28 cellular contexts compared by ENCODE assay signal in genomic region chr16:70586731-70587130, GRCh38. TPM values are rescaled to one million over a fixed set of nuclear protein-coding genes. Genes with fewer than 3 reads are reported as not detected.
A peak's percentile ranks its signal among the peaks of the same experiment; 100 is the strongest.
DNase-seq lines count a peak whose midpoint lies in the region; ATAC-seq, FAIRE-seq and TF ChIP-seq lines count a peak whose summit lies in the region.
"Had no signal": no experiment of that assay in that cellular context is flagged by ENCODE, and none has a peak within 500 bp of the region (broad histone marks: within the 10 kb centered on the region; RNA-seq: fewer than 3 reads in every experiment).

No MANE protein-coding gene starts in this region.

- BruUV-seq in HepG2 (replicated peaks; lab: Mats Ljungman, UMichigan), result no TSS peak

- 36% methylated on average over 2 of the region's 9 CpGs for WGBS in HepG2 (ENCODE audit: low lambda C conversion rate)
- 100% methylated on average over 1 of the region's 9 CpGs for WGBS in right lobe of liver (ENCODE audit: insufficient coverage, low coverage, low lambda C conversion rate, missing lambda C conversion rate)
- no CpG with 5 or more reads among the region's 9 CpGs for WGBS in neuronal stem cell (ENCODE audit: extremely low coverage in 2 of 2, insufficient read length in 2 of 2, insufficient replicate concordance in 1 of 2), 2 donors

- TF ChIP-seq RAD21 in HepG2 (CRISPR knock-in tag; IDR thresholded peaks at IDR 0.05), result no peak

- H4K91ac ChIP-seq in neuronal stem cell (ENCODE audit: low read depth, low read length, poor library complexity), result no peak overlapping the region

- in situ Hi-C loops in HepG2 (cut with HindIII; ENCODE audit: extremely low pct_ligation_motif_present, low pct_unique_long_range_greater_than_20kb), result no loop called here

- no peak overlapping the region for H3K9ac ChIP-seq in HepG2 (ENCODE audit: insufficient read depth, low read depth, low read length)
- no peak overlapping the region for H3K9ac ChIP-seq in neuronal stem cell (ENCODE audit: low read depth, low read length, poor library complexity)
- H3K9ac ChIP-seq: BLaER1 had no signal

- H3K18ac ChIP-seq in neuronal stem cell (ENCODE audit: low read length), result peak overlapping the region; percentile 17

- no peak overlapping the region for H2AFZ ChIP-seq in HepG2 (ENCODE audit: low read length)
- no peak overlapping the region for H2AFZ ChIP-seq in neuronal stem cell (ENCODE audit: low read length)

- DNase-seq in HepG2 (ENCODE audit: low spot score) (no peak), right lobe of liver (no peak), neuronal stem cell (ENCODE audit: low spot score) (no peak)
- DNase-seq in activated CD8-positive, alpha-beta memory T cell treated with anti-CD3 and anti-CD28 coated beads for 24 hours, result no peak
- DNase-seq: 8988T; ACHN; BE2C; C1 segment of cervical spinal cord; CD4-positive, alpha-beta memory T cell; CD4-positive, CD25-positive, alpha-beta regulatory T cell; CD8-positive, alpha-beta memory T cell; COR-L47; DMS 273 treated with DMSO at 0.1 percent for 48 hours; DMS153; DMS53; DMS79; DND-41; EL; GDM1 had no signal

- intact Hi-C loops in HepG2 (cut with micrococcal nuclease; ENCODE audit: unreplicated experiment) (no loop called here), right lobe of liver (cut with DNase I) (no loop called here)

- no peak overlapping the region for H2BK15ac ChIP-seq in neuronal stem cell (ENCODE audit: low read length)

- H2AK5ac ChIP-seq in neuronal stem cell (ENCODE audit: low read depth, low read length), result no peak overlapping the region

- no peak for TF ChIP-seq CTCF in HepG2 (CRISPR knock-in tag; IDR thresholded peaks at IDR 0.05)
- TF ChIP-seq CTCF in right lobe of liver (IDR thresholded peaks at IDR 0.05), result no peak

- H3K23ac ChIP-seq in neuronal stem cell (ENCODE audit: low read depth, low read length, poor library complexity), result no peak overlapping the region

- H3K27ac ChIP-seq in HepG2 (ENCODE audit: extremely low read length, insufficient read depth, low read length), result no peak overlapping the region
- no peak overlapping the region for H3K27ac ChIP-seq in right lobe of liver
- H3K27ac ChIP-seq in neuronal stem cell (replicated peaks; ENCODE audit: low read length), result no peak overlapping the region
- H3K27ac ChIP-seq: BLaER1 had no signal

- H3K79me1 ChIP-seq in neuronal stem cell (ENCODE audit: low read depth, low read length), result no peaks in the 10 kb centered on the region

- H3K4ac ChIP-seq in neuronal stem cell (ENCODE audit: low read length), result no peak overlapping the region

- no peak for TF ChIP-seq EP300 in HepG2 (IDR thresholded peaks at IDR 0.05; ENCODE audit: low read depth in 2 of 2, low read length in 2 of 2)
- no peak for TF ChIP-seq EP300 in HepG2 (CRISPR knock-in tag; IDR thresholded peaks at IDR 0.05; ENCODE audit: borderline replicate concordance)

- no peak overlapping the region for H2BK5ac ChIP-seq in neuronal stem cell (ENCODE audit: low read length)

- H3K4me2 ChIP-seq in HepG2 (ENCODE audit: low read depth, low read length) (no peak overlapping the region), neuronal stem cell (ENCODE audit: insufficient read depth, low read length, poor library complexity, severe bottlenecking) (no peak overlapping the region)
- H3K4me2 ChIP-seq: BLaER1 had no signal

- TF ChIP-seq POLR2A in HepG2 (IDR thresholded peaks at IDR 0.05; ENCODE audit: insufficient read depth in 1 of 2, low read depth in 2 of 2, low read length in 2 of 2) (no peak), right lobe of liver (IDR thresholded peaks at IDR 0.05) (no peak)

- no peak overlapping the region for H2BK12ac ChIP-seq in neuronal stem cell (ENCODE audit: low read length)

- H4K8ac ChIP-seq in neuronal stem cell (ENCODE audit: low read depth, low read length), result peak overlapping the region; percentile 20

- no peaks in the 10 kb centered on the region for H3K79me2 ChIP-seq in HepG2 (ENCODE audit: insufficient read depth, low read length)

- H3K9me3 ChIP-seq in HepG2 (ENCODE audit: low read length) (no peaks in the 10 kb centered on the region), right lobe of liver (no peaks in the 10 kb centered on the region), neuronal stem cell (replicated peaks in 1 of 2; ENCODE audit: control insufficient read depth in 2 of 2, insufficient read depth in 1 of 2, low read depth in 1 of 2, low read length in 2 of 2) (no peaks in the 10 kb centered on the region)
- H3K9me3 ChIP-seq: BE2C, BLaER1 had no signal

- H3K4me1 ChIP-seq in HepG2 (ENCODE audit: insufficient read depth, low read length), result peaks cover 25% of the 10 kb centered on the region
- H3K4me1 ChIP-seq in right lobe of liver, result no peaks in the 10 kb centered on the region
- H3K4me1 ChIP-seq in neuronal stem cell (ENCODE audit: control insufficient read depth in 2 of 2, insufficient read depth in 1 of 2, low read depth in 1 of 2, low read length in 2 of 2), result peaks cover 5 to 7% of the 10 kb centered on the region in 2 donors
- H3K4me1 ChIP-seq: BE2C, BLaER1 had no signal

- H3K4me3 ChIP-seq in HepG2 (replicated peaks in 1 of 3; ENCODE audit: insufficient read depth in 1 of 3, low read depth in 2 of 3, low read length in 3 of 3), result no peak overlapping the region
- no peak overlapping the region for H3K4me3 ChIP-seq in right lobe of liver
- no peak overlapping the region for H3K4me3 ChIP-seq in neuronal stem cell (ENCODE audit: low read length in 2 of 2)
- H3K4me3 ChIP-seq: BLaER1, GM12878 had no signal

- H3K14ac ChIP-seq in neuronal stem cell (ENCODE audit: low read length), result no peak overlapping the region

- H3K36me3 ChIP-seq in HepG2 (replicated peaks in 1 of 2; ENCODE audit: control insufficient read depth in 1 of 2, insufficient read depth in 2 of 2, low read length in 2 of 2), result no peaks in the 10 kb centered on the region
- H3K36me3 ChIP-seq in right lobe of liver, result no peaks in the 10 kb centered on the region
- H3K36me3 ChIP-seq in neuronal stem cell (replicated peaks in 1 of 2; ENCODE audit: control insufficient read depth in 2 of 2, insufficient read depth in 2 of 2, low read length in 2 of 2), result no peaks in the 10 kb centered on the region
- H3K36me3 ChIP-seq: BE2C, BLaER1 had no signal

- H2BK120ac ChIP-seq in neuronal stem cell (ENCODE audit: low read depth, low read length), result no peak overlapping the region

- POLR2A ChIA-PET in HepG2 (lab: Yijun Ruan, JAX), result no interaction called here

- FAIRE-seq in HepG2 (lab: Jason Lieb, UNC), result no peak
- FAIRE-seq: A204.1, GM12878, GM12892, GM18507, GM19239 had no signal

- H4K20me1 ChIP-seq in HepG2 (ENCODE audit: insufficient read depth, low read length), result no peaks in the 10 kb centered on the region
- H4K20me1 ChIP-seq: BLaER1 had no signal

- ATAC-seq in HepG2 (no peak), right lobe of liver (no peak), GM18858 (IDR thresholded peaks at IDR 0.05; ENCODE audit: unreplicated experiment) (no peak)
- ATAC-seq: GM12878 had no signal

- no peaks in the 10 kb centered on the region; a peak in 1 of 5 replicates for H3K27me3 ChIP-seq in HepG2 (ENCODE audit: control insufficient read depth in 1 of 2, insufficient read depth in 2 of 2, low read length in 2 of 2)
- no peaks in the 10 kb centered on the region for H3K27me3 ChIP-seq in right lobe of liver
- H3K27me3 ChIP-seq in neuronal stem cell (ENCODE audit: control insufficient read depth in 3 of 3, insufficient read depth in 3 of 3, low read depth in 1 of 3, low read length in 3 of 3), result no peaks in the 10 kb centered on the region
- H3K27me3 ChIP-seq: BE2C, BLaER1 had no signal

- CTCF ChIA-PET in HepG2 (lab: Yijun Ruan, JAX; ENCODE audit: low intra/inter-chr PET ratio, low total read pairs), result no interaction called here

TF ChIP-seq in HepG2, 621 proteins besides CTCF, POLR2A, EP300 and RAD21:
- no peak for TF ChIP-seq KAT2B (IDR thresholded peaks at IDR 0.05; ENCODE audit: borderline replicate concordance, low read depth, low read length)
- no peak for TF ChIP-seq MTA3 (CRISPR knock-in tag; IDR thresholded peaks at IDR 0.05)
- peak; percentile 51 for TF ChIP-seq ZNF629 (CRISPR knock-in tag; conservative IDR thresholded peaks at IDR 0.05)
- peak; percentile 17; the same call in 1 of the 2 replicates for TF ChIP-seq SP4 (CRISPR knock-in tag; IDR thresholded peaks at IDR 0.05)
- TF ChIP-seq ZNF616 (CRISPR knock-in tag; IDR thresholded peaks at IDR 0.05; ENCODE audit: low read depth), result no peak
- TF ChIP-seq JUND (CRISPR knock-in tag; IDR thresholded peaks at IDR 0.05), result no peak

RNA-seq across cellular contexts. Expression of gene IL34, which starts 59.6 kb away (rescaled TPM):
- 1.2 and 1.4 TPM in 2 replicates for total RNA-seq in HepG2 (2016; rRNA removed; fragmentation: Illumina TruSeq; extraction: Trizol)
- 1.0 and 1.6 TPM in 2 replicates for total RNA-seq in HepG2 (2016; cell fraction: cytosol; rRNA removed; fragmentation: Illumina TruSeq; extraction: Trizol; ENCODE audit: low read depth)
- total RNA-seq in HepG2 (2016; cell fraction: insoluble cytoplasmic fraction; rRNA removed; fragmentation: Illumina TruSeq; extraction: Trizol), result 1.2 and 1.3 TPM in 2 replicates
- total RNA-seq in HepG2 (2016; cell fraction: membrane; rRNA removed; fragmentation: Illumina TruSeq; extraction: Trizol), result 1.8 and 2.4 TPM in 2 replicates
- 0.31 and 0.40 TPM in 2 replicates for total RNA-seq in HepG2 (2016; cell fraction: nucleus; rRNA removed; fragmentation: Illumina TruSeq; extraction: Trizol)
- 1.3 and 1.6 TPM in 2 replicates for polyA plus RNA-seq in HepG2 (2011; rRNA removed)
- 1.1 and 2.2 TPM in 2 replicates for polyA plus RNA-seq in HepG2 (2011; cell fraction: cytosol; rRNA removed)
- 0.83 and 1.9 TPM in 2 replicates for polyA plus RNA-seq in HepG2 (2011; cell fraction: nucleus; rRNA removed)
- polyA plus RNA-seq in HepG2 (2012), result 0.83 TPM in 2 replicates
- 1.3 and 2.1 TPM in 2 replicates for polyA plus RNA-seq in HepG2 (2016; cell fraction: cytosol; fragmentation: Illumina TruSeq; extraction: Trizol; ENCODE audit: low read depth)
- polyA plus RNA-seq in HepG2 (2016; cell fraction: insoluble cytoplasmic fraction; fragmentation: Illumina TruSeq; extraction: Trizol; ENCODE audit: low read depth), result 0.84 and 0.90 TPM in 2 replicates
- polyA plus RNA-seq in HepG2 (2016; cell fraction: membrane; fragmentation: Illumina TruSeq; extraction: Trizol; ENCODE audit: low read depth), result 1.2 and 1.6 TPM in 2 replicates
- polyA plus RNA-seq in HepG2 (2016; cell fraction: nucleus; fragmentation: Illumina TruSeq; extraction: Trizol; ENCODE audit: insufficient read depth, low read depth), result 0.96 and 1.1 TPM in 2 replicates
- 1.0 TPM in 1 of 2 replicates, not detected in the other for polyA minus RNA-seq in HepG2 (2011; rRNA and poly(A)+ RNA removed; ENCODE audit: low replicate concordance)
- 0.35 TPM in 1 of 2 replicates, not detected in the other for polyA minus RNA-seq in HepG2 (2011; cell fraction: cytosol; rRNA and poly(A)+ RNA removed)
- 0.50 and 1.5 TPM in 2 replicates for polyA minus RNA-seq in HepG2 (2011; cell fraction: nucleus; rRNA and poly(A)+ RNA removed)
- 1 to 10 TPM in 1 of 6 experiments, under 1 TPM in 5; 0.27 to 1.1 (median 0.49) TPM for total RNA-seq in right lobe of liver
- not detected for polyA plus RNA-seq in neuronal stem cell (2013, experiment 1 of 2)
- polyA plus RNA-seq in neuronal stem cell (2013, experiment 2 of 2), result 0.03 TPM
- total RNA-seq: A673; CD4-positive, alpha-beta memory T cell; CD4-positive, CD25-positive, alpha-beta regulatory T cell; CD8-positive, alpha-beta memory T cell; GM12878 had no signal
- polyA plus RNA-seq: CD14-positive monocyte; CD4-positive, alpha-beta memory T cell; CD4-positive, CD25-positive, alpha-beta regulatory T cell; CD8-positive, alpha-beta memory T cell had no signal
